In genomic region chr7:103445228-103446020, GRCh38 we compare ENCODE assay signal across 8 cellular contexts. TPM values are rescaled to one million over a fixed set of nuclear protein-coding genes. Genes with fewer than 3 reads are reported as not detected.
DNase-seq lines count a peak whose midpoint lies in the region; ATAC-seq and TF ChIP-seq lines count a peak whose summit lies in the region.
"Had no signal": no experiment of that assay in that cellular context is flagged by ENCODE, and none has a peak within 500 bp of the region (broad histone marks: within the 10 kb centered on the region; RNA-seq: fewer than 3 reads in every experiment).

No MANE protein-coding gene starts in this region.

- peak overlapping the region; percentile 46; the same call in 1 of the 2 replicates for H2AFZ ChIP-seq in KMS-11 (ENCODE audit: low read depth)

- H3K27me3 ChIP-seq in GM06990 (replicated peaks; ENCODE audit: control insufficient read depth, insufficient read depth, low read length) (peaks cover 2% of the 10 kb centered on the region; the same call in 1 of the 2 replicates), KMS-11 (ENCODE audit: insufficient read depth, low read depth) (no peaks in the 10 kb centered on the region; the same call in 1 of the 2 replicates)
- peaks cover 3 to 22% of the 10 kb centered on the region in 2 donors for H3K27me3 ChIP-seq in naive thymus-derived CD4-positive, alpha-beta T cell (ENCODE audit: control insufficient read depth in 2 of 2, insufficient read depth in 2 of 2, low read length in 2 of 2)

- H3K4me3 ChIP-seq in GM06990 (replicated peaks; ENCODE audit: low read depth, low read length) (no peak overlapping the region), KMS-11 (IDR thresholded peaks at IDR 0.05; ENCODE audit: insufficient read depth, low read depth, low read length) (no peak overlapping the region), coronary artery (peak overlapping the region; percentile 72), lower leg skin (ENCODE audit: low read depth, poor library complexity, severe bottlenecking) (no peak overlapping the region)
- H3K4me3 ChIP-seq in naive thymus-derived CD4-positive, alpha-beta T cell (ENCODE audit: low read length): no peak overlapping the region

- DNase-seq in GM06990 (ENCODE audit: extremely low read depth, insufficient read length) (peak; percentile 11), coronary artery (ENCODE audit: low spot score) (no peak), COR-L47 (lab: John Stamatoyannopoulos, UW) (no peak), SW 1271 (lab: John Stamatoyannopoulos, UW) (no peak), lower leg skin (ENCODE audit: low spot score in 2 of 2) (no peak)
- DNase-seq in naive thymus-derived CD4-positive, alpha-beta T cell: peak in 1 of 9 donors; percentile 12

- no peaks in the 10 kb centered on the region for H4K20me1 ChIP-seq in KMS-11 (ENCODE audit: insufficient read depth)

- H3K36me3 ChIP-seq in GM06990 (ENCODE audit: control insufficient read depth, insufficient read depth, low read length) (no peaks in the 10 kb centered on the region), KMS-11 (ENCODE audit: insufficient read depth) (no peaks in the 10 kb centered on the region)
- no peaks in the 10 kb centered on the region for H3K36me3 ChIP-seq in naive thymus-derived CD4-positive, alpha-beta T cell (ENCODE audit: control insufficient read depth in 2 of 3, insufficient read depth in 3 of 3, low read length in 3 of 3)

- CTCF ChIA-PET in naive thymus-derived CD4-positive, alpha-beta T cell (lab: Charles Lee): no interaction called here

- ATAC-seq in naive thymus-derived CD4-positive, alpha-beta T cell: peak; percentile 12

- no peak overlapping the region for H3K9ac ChIP-seq in KMS-11

- intact Hi-C loops in naive thymus-derived CD4-positive, alpha-beta T cell (cut with micrococcal nuclease): loop anchor here in 1 of 2 donors (2.0 kb wide), 1 partner anchor 1473 kb away; no protein-coding TSS in a partner anchor
- intact Hi-C loops in lower leg skin (cut with DNase I; ENCODE audit: low total_unique reads): no loop called here

- no peak overlapping the region for H3K27ac Mint-ChIP-seq in naive thymus-derived CD4-positive, alpha-beta T cell

- no peaks in the 10 kb centered on the region for H3K4me1 ChIP-seq in KMS-11 (ENCODE audit: low read depth, poor library complexity, severe bottlenecking)
- peaks cover 5 to 7% of the 10 kb centered on the region in 2 donors for H3K4me1 ChIP-seq in naive thymus-derived CD4-positive, alpha-beta T cell (ENCODE audit: control insufficient read depth in 2 of 2, insufficient read depth in 2 of 2, low read length in 2 of 2)

- H3K27me3 Mint-ChIP-seq in naive thymus-derived CD4-positive, alpha-beta T cell: peaks cover 67 to 80% (median 75%) of the 10 kb centered on the region in 5 donors

- peaks cover 7 to 23% (median 16%) of the 10 kb centered on the region in 7 donors for H3K4me1 Mint-ChIP-seq in naive thymus-derived CD4-positive, alpha-beta T cell

- TF ChIP-seq POLR2A in lower leg skin (IDR thresholded peaks at IDR 0.05): no peak

- TF ChIP-seq CTCF in GM06990 (IDR thresholded peaks at IDR 0.05; ENCODE audit: insufficient read depth, low read length, poor library complexity, severe bottlenecking): no peak
- no peak for TF ChIP-seq CTCF in KMS-11 (conservative IDR thresholded peaks at IDR 0.05; ENCODE audit: low read depth, low read length)
- TF ChIP-seq CTCF in coronary artery (IDR thresholded peaks at IDR 0.05): no peak
- no peak for TF ChIP-seq CTCF in lower leg skin (IDR thresholded peaks at IDR 0.05)

- H3K9me3 Mint-ChIP-seq in naive thymus-derived CD4-positive, alpha-beta T cell: peaks cover 0 to 11% (median under 1%) of the 10 kb centered on the region in 11 donors

- H3K27ac ChIP-seq in KMS-11 (no peak overlapping the region), coronary artery (no peak overlapping the region)
- H3K27ac ChIP-seq in naive thymus-derived CD4-positive, alpha-beta T cell (ENCODE audit: low read depth, low read length): no peak overlapping the region

- peak overlapping the region in 9 of 10 donors; percentile 71 to 86 (median 82) for H3K4me3 Mint-ChIP-seq in naive thymus-derived CD4-positive, alpha-beta T cell

- no peaks in the 10 kb centered on the region for H3K9me3 ChIP-seq in naive thymus-derived CD4-positive, alpha-beta T cell (ENCODE audit: control insufficient read depth in 2 of 3, low read length in 3 of 3)

- POLR2A ChIA-PET in naive thymus-derived CD4-positive, alpha-beta T cell (lab: Charles Lee): no interaction called here

- H3K79me2 ChIP-seq in KMS-11 (ENCODE audit: insufficient read depth, low read depth): no peaks in the 10 kb centered on the region

- peaks cover 0 to 10% (median 0%) of the 10 kb centered on the region in 5 donors for H3K36me3 Mint-ChIP-seq in naive thymus-derived CD4-positive, alpha-beta T cell

- H3K4me2 ChIP-seq in KMS-11: no peak overlapping the region; the same call in 1 of the 2 replicates

- WGBS in lower leg skin, 2 donors: 7 to 10% methylated on average over 37 to 40 of the region's 46 CpGs

RNA-seq across cellular contexts. Expression of gene SLC26A5, which starts 0.6 kb away (rescaled TPM):
- not detected for total RNA-seq in naive thymus-derived CD4-positive, alpha-beta T cell
- not detected for polyA plus RNA-seq in naive thymus-derived CD4-positive, alpha-beta T cell
- 1 to 10 TPM in 2 of 4 donors, under 1 TPM in 2; 0.51 to 2.5 (median 1.0) TPM for total RNA-seq in lower leg skin
- total RNA-seq: RPMI7951 had no signal
